ENCODE assay signal across 8 cellular contexts in genomic region chr3:196080997-196081833, GRCh38. TPM values are rescaled to one million over a fixed set of nuclear protein-coding genes. Genes with fewer than 3 reads are reported as not detected.
A peak's percentile ranks its signal among the peaks of the same experiment; 100 is the strongest.
DNase-seq lines count a peak whose midpoint lies in the region; ATAC-seq and TF ChIP-seq lines count a peak whose summit lies in the region.

No MANE protein-coding gene starts in this region.

- H3K27ac ChIP-seq in mucosa of rectum (ENCODE audit: low read depth in 2 of 2, low read length in 2 of 2), result peak overlapping the region; percentile 96 to 98

- no peaks in the 10 kb centered on the region for H3K9me3 ChIP-seq in mucosa of rectum (ENCODE audit: control insufficient read depth in 2 of 2, low read length in 2 of 2)

- H3K4me3 ChIP-seq in AG10803 (ENCODE audit: low read length) (peak overlapping the region; percentile 92), epithelial cell of proximal tubule (ENCODE audit: low read depth, low read length) (peak overlapping the region; percentile 98), mucosa of rectum (ENCODE audit: low read length in 2 of 2) (peak overlapping the region; percentile 95 to 99)

- peaks cover 4 to 5% of the 10 kb centered on the region in 2 donors for H3K36me3 ChIP-seq in mucosa of rectum (ENCODE audit: control insufficient read depth in 2 of 2, insufficient read depth in 2 of 2, low read length in 2 of 2)

- peak; percentile 34 for ATAC-seq in GM19043 (IDR thresholded peaks at IDR 0.05; ENCODE audit: low read depth, unreplicated experiment)
- peak; percentile 15 for ATAC-seq in HG03378 (IDR thresholded peaks at IDR 0.05; ENCODE audit: unreplicated experiment)

- peak; percentile 26 for DNase-seq in AG10803 (ENCODE audit: low read depth)
- DNase-seq in NCI-H82 treated with DMSO at 0.1 percent for 48 hours (lab: John Stamatoyannopoulos, UW; ENCODE audit: unreplicated experiment), result peak; percentile 79
- DNase-seq in activated T-cell treated with anti-CD3 and anti-CD28 coated beads for 4 hours, result peak; percentile 39
- no peak for DNase-seq in epithelial cell of proximal tubule (ENCODE audit: low read depth)
- DNase-seq in stimulated activated CD8-positive, alpha-beta memory T cell treated with anti-CD3 and anti-CD28 coated beads, Interleukin-7, amount 100 ng/mL, for 1 hour (ENCODE audit: low read depth in 2 of 2), result peak; percentile 9 to 21

- no peaks in the 10 kb centered on the region for H3K27me3 ChIP-seq in mucosa of rectum (ENCODE audit: control insufficient read depth in 2 of 2, insufficient read depth in 2 of 2, low read length in 2 of 2)

- peak overlapping the region; percentile 96 to 97 for H3K9ac ChIP-seq in mucosa of rectum (ENCODE audit: low read depth in 1 of 2, low read length in 2 of 2)

- H3K4me1 ChIP-seq in mucosa of rectum (ENCODE audit: control insufficient read depth in 2 of 2, insufficient read depth in 2 of 2, low read length in 2 of 2), result peaks cover 17 to 19% of the 10 kb centered on the region in 2 donors

- no peak for TF ChIP-seq CTCF in AG10803 (conservative IDR thresholded peaks at IDR 0.05; ENCODE audit: low read length)
- TF ChIP-seq CTCF in epithelial cell of proximal tubule (conservative IDR thresholded peaks at IDR 0.05; ENCODE audit: low read depth, low read length), result no peak

RNA-seq across cellular contexts. Expression of gene TFRC, which starts 0.7 kb away (rescaled TPM):
- 102 and 130 TPM in 2 replicates for total RNA-seq in epithelial cell of proximal tubule
